In genomic region chr1:24806588-24806987, GRCh38 we compare ENCODE assay signal across 17 cellular contexts.
DNase-seq lines count a peak whose midpoint lies in the region; ATAC-seq, FAIRE-seq and TF ChIP-seq lines count a peak whose summit lies in the region.
"Had no signal": no experiment of that assay in that cellular context is flagged by ENCODE, and none has a peak within 500 bp of the region (broad histone marks: within the 10 kb centered on the region; RNA-seq: fewer than 3 reads in every experiment).

No MANE protein-coding gene starts in this region.

- no peak overlapping the region for H3K9ac ChIP-seq in HepG2 (ENCODE audit: insufficient read depth, low read depth, low read length)
- H3K9ac ChIP-seq in PC-3 (ENCODE audit: low read length), result no peak overlapping the region

- H3K4me2 ChIP-seq in HepG2 (ENCODE audit: low read depth, low read length) (no peak overlapping the region), osteoblast (ENCODE audit: insufficient read depth, low read length) (no peak overlapping the region), PC-3 (ENCODE audit: low read length) (no peak overlapping the region), hepatocyte (no peak overlapping the region)

- no peaks in the 10 kb centered on the region for H3K9me3 Mint-ChIP-seq in WTC11
- H3K9me3 Mint-ChIP-seq: CD4-positive, CD25-positive, alpha-beta regulatory T cell had no signal

- H3F3A ChIP-seq in PC-3 (ENCODE audit: low read length, unreplicated experiment), result no peaks in the 10 kb centered on the region

- H3K4me1 Mint-ChIP-seq in WTC11, result peaks cover 14% of the 10 kb centered on the region
- H3K4me1 Mint-ChIP-seq: CD4-positive, CD25-positive, alpha-beta regulatory T cell had no signal

- H2AFZ ChIP-seq in HepG2 (ENCODE audit: low read length) (no peak overlapping the region), osteoblast (ENCODE audit: low read length) (no peak overlapping the region), PC-3 (ENCODE audit: low read length) (no peak overlapping the region), hepatocyte (no peak overlapping the region)

- TF ChIP-seq CTCF in right lobe of liver (IDR thresholded peaks at IDR 0.05), result no peak
- TF ChIP-seq CTCF in HepG2 (CRISPR knock-in tag; IDR thresholded peaks at IDR 0.05), result no peak
- no peak for TF ChIP-seq CTCF in WTC11 (IDR thresholded peaks at IDR 0.05)
- TF ChIP-seq CTCF in osteoblast (IDR thresholded peaks at IDR 0.05; ENCODE audit: extremely low read depth, low read depth, low read length), result no peak
- TF ChIP-seq CTCF in PC-3 (conservative IDR thresholded peaks at IDR 0.05; ENCODE audit: low read depth, low read length), result no peak
- no peak for TF ChIP-seq CTCF in hepatocyte (IDR thresholded peaks at IDR 0.05; ENCODE audit: poor library complexity)

- no peak overlapping the region for H3K4me3 ChIP-seq in right lobe of liver
- no peak overlapping the region for H3K4me3 ChIP-seq in HepG2 (replicated peaks in 1 of 3; ENCODE audit: insufficient read depth in 1 of 3, low read depth in 2 of 3, low read length in 3 of 3)
- no peak overlapping the region for H3K4me3 ChIP-seq in osteoblast (ENCODE audit: insufficient read depth, low read length)
- H3K4me3 ChIP-seq in PC-3 (ENCODE audit: low read length), result no peak overlapping the region
- no peak overlapping the region for H3K4me3 ChIP-seq in hepatocyte
- H3K4me3 ChIP-seq: GM12878, HAP-1 had no signal

- no peak overlapping the region for H3K4me3 Mint-ChIP-seq in WTC11
- H3K4me3 Mint-ChIP-seq: CD4-positive, CD25-positive, alpha-beta regulatory T cell had no signal

- TF ChIP-seq RAD21 in HepG2 (CRISPR knock-in tag; IDR thresholded peaks at IDR 0.05), result no peak

- H3K9me2 ChIP-seq in PC-3 (replicated peaks; ENCODE audit: low read length), result no peaks in the 10 kb centered on the region
- no peaks in the 10 kb centered on the region for H3K9me2 ChIP-seq in hepatocyte (replicated peaks; ENCODE audit: insufficient read depth)

- CTCF ChIA-PET in HepG2 (lab: Yijun Ruan, JAX; ENCODE audit: low intra/inter-chr PET ratio, low total read pairs) (no interaction called here), WTC11 (lab: Charles Lee) (interaction anchor here (0.6 to 2.0 kb wide), 3 partner anchors 24 to 118 kb away, joined by 3 to 5 read pairs (median 3); partner anchors contain the start of gene CLIC4), PC-3 (lab: Charles Lee) (interaction anchor here (0.9 kb wide), 1 partner anchor 123 kb away, joined by 5 read pairs; no protein-coding TSS in a partner anchor)

- BruUV-seq in HepG2 (replicated peaks; lab: Mats Ljungman, UMichigan), result no TSS peak
- BruUV-seq in PC-3 (replicated peaks; lab: Mats Ljungman, UMichigan), result no TSS peak

- H3K4me1 ChIP-seq in right lobe of liver (peaks cover 0 to 45% (median 14%) of the 10 kb centered on the region in 4 donors), HepG2 (ENCODE audit: insufficient read depth, low read length) (peaks cover 7% of the 10 kb centered on the region; the same call in 1 of the 2 replicates), osteoblast (ENCODE audit: insufficient read depth, low read length) (peaks cover 40% of the 10 kb centered on the region), PC-3 (ENCODE audit: insufficient read depth, low read length) (peaks cover 7% of the 10 kb centered on the region; the same call in 1 of the 2 replicates), hepatocyte (ENCODE audit: insufficient read depth) (no peaks in the 10 kb centered on the region)

- peak overlapping the region in 2 of 3 donors; percentile 48 to 72 for H3K27ac ChIP-seq in right lobe of liver
- H3K27ac ChIP-seq in HepG2 (ENCODE audit: extremely low read length, insufficient read depth, low read length), result no peak overlapping the region
- peak overlapping the region; percentile 18 for H3K27ac ChIP-seq in osteoblast (ENCODE audit: low read depth, low read length)
- H3K27ac ChIP-seq in PC-3 (ENCODE audit: low read length), result no peak overlapping the region
- H3K27ac ChIP-seq in hepatocyte, result no peak overlapping the region

- TF ChIP-seq EP300 in HepG2 (IDR thresholded peaks at IDR 0.05; ENCODE audit: low read depth in 2 of 2, low read length in 2 of 2) (no peak), HepG2 (CRISPR knock-in tag; IDR thresholded peaks at IDR 0.05; ENCODE audit: borderline replicate concordance) (no peak)

- intact Hi-C loops in right lobe of liver (cut with DNase I) (no loop called here), HepG2 (cut with micrococcal nuclease; ENCODE audit: unreplicated experiment) (loop anchor here (10.0 kb wide), 1 partner anchor 62 kb away; the partner anchor contains the start of gene CLIC4), PC-3 (cut with micrococcal nuclease) (no loop called here)

- POLR2A ChIA-PET in HepG2 (lab: Yijun Ruan, JAX), result no interaction called here
- POLR2A ChIA-PET in WTC11 (lab: Charles Lee), result interaction anchor here (0.8 kb wide), 1 partner anchor 11 kb away, joined by 3 read pairs; no protein-coding TSS in a partner anchor
- POLR2A ChIA-PET in PC-3 (lab: Charles Lee; ENCODE audit: unreplicated experiment), result no interaction called here

- FAIRE-seq in HepG2 (lab: Jason Lieb, UNC), result no peak
- FAIRE-seq: A204.1, GM12878 had no signal

- DNase-seq in right lobe of liver (no peak), HepG2 (ENCODE audit: low spot score) (no peak), WTC11 (ENCODE audit: low spot score) (no peak), osteoblast (ENCODE audit: insufficient read length, low spot score, missing footprints) (no peak), PC-3 (no peak), hepatocyte (ENCODE audit: low spot score) (no peak)
- DNase-seq: Calu3; CD4-positive, CD25-positive, alpha-beta regulatory T cell; NCI-H1048; NCI-H2107; NCI-H226; Right ventricle myocardium superior had no signal

- peaks cover 21% of the 10 kb centered on the region for H3K36me3 Mint-ChIP-seq in WTC11
- H3K36me3 Mint-ChIP-seq: CD4-positive, CD25-positive, alpha-beta regulatory T cell had no signal

- H3K27me3 Mint-ChIP-seq in WTC11 (ENCODE audit: low read depth), result no peaks in the 10 kb centered on the region

- H3K79me2 ChIP-seq in HepG2 (ENCODE audit: insufficient read depth, low read length) (peaks cover 4% of the 10 kb centered on the region), osteoblast (ENCODE audit: insufficient read depth, low read length) (peaks cover 98% of the 10 kb centered on the region), PC-3 (ENCODE audit: low read length) (no peaks in the 10 kb centered on the region), hepatocyte (peaks cover 91% of the 10 kb centered on the region)

- H3K9me3 ChIP-seq in right lobe of liver (no peaks in the 10 kb centered on the region), HepG2 (ENCODE audit: low read length) (no peaks in the 10 kb centered on the region), osteoblast (ENCODE audit: low read depth, low read length) (no peaks in the 10 kb centered on the region), PC-3 (ENCODE audit: low read length) (no peaks in the 10 kb centered on the region), hepatocyte (ENCODE audit: low read depth) (no peaks in the 10 kb centered on the region)
- H3K9me3 ChIP-seq: HAP-1 had no signal

- H3K27me3 ChIP-seq in right lobe of liver (no peaks in the 10 kb centered on the region), HepG2 (ENCODE audit: control insufficient read depth in 1 of 2, insufficient read depth in 2 of 2, low read length in 2 of 2) (no peaks in the 10 kb centered on the region), osteoblast (ENCODE audit: insufficient read depth, low read length) (no peaks in the 10 kb centered on the region), PC-3 (ENCODE audit: low read length) (no peaks in the 10 kb centered on the region), hepatocyte (no peaks in the 10 kb centered on the region)

- in situ Hi-C loops in HepG2 (cut with HindIII; ENCODE audit: extremely low pct_ligation_motif_present, low pct_unique_long_range_greater_than_20kb), result no loop called here

- no peak for ATAC-seq in right lobe of liver
- no peak for ATAC-seq in HepG2
- no peak for ATAC-seq in WTC11
- ATAC-seq in GM18505 (IDR thresholded peaks at IDR 0.05; ENCODE audit: unreplicated experiment), result no peak
- no peak for ATAC-seq in HG03039 (IDR thresholded peaks at IDR 0.05; ENCODE audit: unreplicated experiment)
- ATAC-seq in PC-3, result no peak
- ATAC-seq: GM12878 had no signal

- TF ChIP-seq POLR2A in right lobe of liver (IDR thresholded peaks at IDR 0.05) (no peak), HepG2 (IDR thresholded peaks at IDR 0.05; ENCODE audit: insufficient read depth in 1 of 2, low read depth in 2 of 2, low read length in 2 of 2) (no peak), GM18505 (IDR thresholded peaks at IDR 0.05; ENCODE audit: borderline replicate concordance, extremely low read depth, insufficient read depth, insufficient read length) (no peak)

- WGBS in right lobe of liver (ENCODE audit: insufficient coverage, low coverage, low lambda C conversion rate, missing lambda C conversion rate), result 52% methylated on average over 2 of the region's 2 CpGs
- 97% methylated on average over 2 of the region's 2 CpGs for WGBS in HepG2 (ENCODE audit: low lambda C conversion rate)
- 78% methylated on average over 2 of the region's 2 CpGs for WGBS in hepatocyte (ENCODE audit: low lambda C conversion rate, missing lambda C conversion rate)

- H3K36me3 ChIP-seq in right lobe of liver, result no peaks in the 10 kb centered on the region
- H3K36me3 ChIP-seq in HepG2 (replicated peaks in 1 of 2; ENCODE audit: control insufficient read depth in 1 of 2, insufficient read depth in 2 of 2, low read length in 2 of 2), result peaks cover 1 to 6% of the 10 kb centered on the region in 2 experiments; a peak in 2 of 5 replicates
- H3K36me3 ChIP-seq in osteoblast (ENCODE audit: insufficient read depth, low read length), result peaks cover 26% of the 10 kb centered on the region
- H3K36me3 ChIP-seq in PC-3 (ENCODE audit: low read depth, low read length), result no peaks in the 10 kb centered on the region
- no peaks in the 10 kb centered on the region for H3K36me3 ChIP-seq in hepatocyte (replicated peaks; ENCODE audit: insufficient read depth, low read depth)
- H3K36me3 ChIP-seq: HAP-1 had no signal

- no peaks in the 10 kb centered on the region for H4K20me1 ChIP-seq in HepG2 (ENCODE audit: insufficient read depth, low read length)
- H4K20me1 ChIP-seq in osteoblast (ENCODE audit: insufficient read depth, low read length), result peaks cover 68% of the 10 kb centered on the region
- H4K20me1 ChIP-seq in PC-3 (ENCODE audit: low read length), result no peaks in the 10 kb centered on the region
- H4K20me1 ChIP-seq in hepatocyte (ENCODE audit: insufficient read depth, poor library complexity, severe bottlenecking), result peaks cover 33% of the 10 kb centered on the region

- peak overlapping the region; percentile 60; the same call in 1 of the 2 replicates for H3K27ac Mint-ChIP-seq in WTC11
- H3K27ac Mint-ChIP-seq: CD4-positive, CD25-positive, alpha-beta regulatory T cell had no signal

TF ChIP-seq in HepG2, 621 proteins besides CTCF, POLR2A, EP300 and RAD21 (continues in another document):
- no peak for TF ChIP-seq TRIM24 (CRISPR knock-in tag; IDR thresholded peaks at IDR 0.05)
- no peak for TF ChIP-seq ZNF547 (CRISPR knock-in tag; IDR thresholded peaks at IDR 0.05)
- TF ChIP-seq BRD4 (CRISPR knock-in tag; IDR thresholded peaks at IDR 0.05), result no peak

Comparison
In these comparisons a context has a peak if more than half of its experiments do, and no peak if none do; other contexts are left out.
1. H3K27ac ChIP-seq: peak in right lobe of liver (2 of 3) and osteoblast (single experiment); none in HepG2 (single experiment), PC-3 (single experiment) and hepatocyte (single experiment).